In the genomic region with DNA sequence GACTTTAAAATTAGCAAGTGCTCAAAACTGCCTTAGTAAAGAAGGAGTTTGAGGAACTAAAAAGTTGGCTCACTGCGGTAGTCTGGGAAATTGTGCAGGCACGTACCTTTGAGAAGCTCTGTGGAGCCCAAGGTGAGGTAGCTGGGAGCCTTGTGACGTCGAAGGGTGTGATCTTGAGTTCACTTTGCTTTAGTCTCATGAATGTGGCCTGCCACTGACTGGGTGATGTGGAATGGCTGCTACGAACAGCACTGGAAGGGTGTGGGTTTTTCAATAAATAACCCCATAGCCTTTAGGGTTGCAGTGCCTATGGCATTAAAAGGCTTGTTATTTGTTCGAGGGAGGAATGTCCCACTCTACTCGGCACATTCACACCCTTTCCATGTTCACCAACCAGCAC, we compare ENCODE assay signal across 17 cellular contexts.
A peak's percentile ranks its signal among the peaks of the same experiment; 100 is the strongest.
DNase-seq lines count a peak whose midpoint lies in the region; ATAC-seq, FAIRE-seq and TF ChIP-seq lines count a peak whose summit lies in the region.
"Had no signal": no experiment of that assay in that cellular context is flagged by ENCODE, and none has a peak within 500 bp of the region (broad histone marks: within the 10 kb centered on the region; RNA-seq: fewer than 3 reads in every experiment).

No MANE protein-coding gene starts in this region.

- H3K9ac ChIP-seq in endothelial cell of umbilical vein (replicated peaks; ENCODE audit: extremely low read depth, insufficient read depth, low read length): peak overlapping the region; percentile 53
- H3K9ac ChIP-seq in mucosa of rectum (ENCODE audit: low read depth in 1 of 2, low read length in 2 of 2): peak overlapping the region in 1 of 2 donors; percentile 35

- TF ChIP-seq POLR2A in endothelial cell of umbilical vein (IDR thresholded peaks at IDR 0.05; ENCODE audit: low read depth, low read length): no peak
- TF ChIP-seq POLR2A in uterus (IDR thresholded peaks at IDR 0.05): no peak
- TF ChIP-seq POLR2A in GM12892 (IDR thresholded peaks at IDR 0.05; ENCODE audit: low read depth, low read length): no peak

- H3K4me2 ChIP-seq in endothelial cell of umbilical vein (ENCODE audit: insufficient read depth, low read length): peak overlapping the region; percentile 61

- no peak for TF ChIP-seq CTCF in right atrium auricular region (IDR thresholded peaks at IDR 0.05)
- TF ChIP-seq CTCF in endothelial cell of umbilical vein (IDR thresholded peaks at IDR 0.05; ENCODE audit: extremely low read depth in 1 of 2, insufficient read depth in 1 of 2, low read depth in 1 of 2, low read length in 2 of 2): no peak
- no peak for TF ChIP-seq CTCF in uterus (IDR thresholded peaks at IDR 0.05)

- DNase-seq in right atrium auricular region (ENCODE audit: low spot score): peak; percentile 38
- DNase-seq in Right ventricle myocardium inferior (ENCODE audit: missing footprints): no peak
- DNase-seq in endothelial cell of umbilical vein (ENCODE audit: low read depth, low spot score): no peak
- DNase-seq in uterus: no peak
- no peak for DNase-seq in NCI-H1930 (lab: John Stamatoyannopoulos, UW)
- DNase-seq in effector memory CD4-positive, alpha-beta T cell: no peak
- no peak for DNase-seq in GM12892 (ENCODE audit: insufficient read length)
- DNase-seq: activated CD4-positive, alpha-beta T cell treated with anti-CD3 and anti-CD28 coated beads for 4 hours; CD4-positive, alpha-beta T cell; effector CD8-positive, alpha-beta T cell; mesendoderm; NCI-H187 treated with DMSO at 0.1 percent for 48 hours; NCI-H526 treated with DMSO at 0.1 percent for 48 hours had no signal

- FAIRE-seq in endothelial cell of umbilical vein (lab: Jason Lieb, UNC) (no peak), GM12892 (lab: Jason Lieb, UNC) (no peak)
- FAIRE-seq: frontal cortex had no signal

- H3K4me1 ChIP-seq in right atrium auricular region: peaks cover 0 to 44% of the 10 kb centered on the region in 2 donors
- H3K4me1 ChIP-seq in endothelial cell of umbilical vein (ENCODE audit: control insufficient read depth, extremely low read depth, insufficient read depth, low read length): peaks cover 37% of the 10 kb centered on the region
- H3K4me1 ChIP-seq in mucosa of rectum (ENCODE audit: control insufficient read depth in 2 of 2, insufficient read depth in 2 of 2, low read length in 2 of 2): peaks cover 32 to 37% of the 10 kb centered on the region in 2 donors
- H3K4me1 ChIP-seq in uterus: peaks cover 0 to 6% of the 10 kb centered on the region in 2 donors
- peaks cover 6% of the 10 kb centered on the region for H3K4me1 ChIP-seq in effector memory CD4-positive, alpha-beta T cell (ENCODE audit: control insufficient read depth, insufficient read depth, low read length, poor library complexity, severe bottlenecking)

- dilution Hi-C loops in endothelial cell of umbilical vein (cut with MboI; ENCODE audit: extremely low pct_ligation_motif_present, low sequenced_read_pairs): no loop called here

- no peaks in the 10 kb centered on the region for H3K36me3 ChIP-seq in right atrium auricular region
- H3K36me3 ChIP-seq in endothelial cell of umbilical vein (ENCODE audit: control insufficient read depth in 2 of 2, extremely low read depth in 1 of 2, insufficient read depth in 2 of 2, low read length in 2 of 2): no peaks in the 10 kb centered on the region
- H3K36me3 ChIP-seq in mucosa of rectum (ENCODE audit: control insufficient read depth in 2 of 2, insufficient read depth in 2 of 2, low read length in 2 of 2): no peaks in the 10 kb centered on the region
- no peaks in the 10 kb centered on the region for H3K36me3 ChIP-seq in uterus
- H3K36me3 ChIP-seq in effector memory CD4-positive, alpha-beta T cell (ENCODE audit: control insufficient read depth, insufficient read depth, low read length): no peaks in the 10 kb centered on the region
- H3K36me3 ChIP-seq: right lobe of liver had no signal

- H3K9me1 ChIP-seq in endothelial cell of umbilical vein (replicated peaks; ENCODE audit: control insufficient read depth, extremely low read depth, insufficient read depth, low read length): no peaks in the 10 kb centered on the region

- intact Hi-C loops in Right ventricle myocardium inferior (cut with DNase I): no loop called here
- intact Hi-C loops in endothelial cell of umbilical vein (cut with micrococcal nuclease): loop anchor here (1.0 kb wide), 3 partner anchors 25 to 321 kb away; no protein-coding TSS in a partner anchor
- intact Hi-C loops in uterus (cut with DNase I; ENCODE audit: low total_unique reads): no loop called here

- no peak overlapping the region for H2AFZ ChIP-seq in endothelial cell of umbilical vein (ENCODE audit: low read depth, low read length)

- no peak for ATAC-seq in Right ventricle myocardium inferior

- H4K20me1 ChIP-seq in endothelial cell of umbilical vein (replicated peaks; ENCODE audit: control insufficient read depth, extremely low read depth, insufficient read depth, low read length): no peaks in the 10 kb centered on the region

- CTCF ChIA-PET in endothelial cell of umbilical vein (lab: Charles Lee): interaction anchor here (0.8 to 2.6 kb wide), 10 partner anchors 8 to 491 kb away, joined by 3 to 14 read pairs (median 4); no protein-coding TSS in a partner anchor

- H3K27ac ChIP-seq in right atrium auricular region (peak overlapping the region in 1 of 2 donors; percentile 44), endothelial cell of umbilical vein (ENCODE audit: insufficient read depth, low read depth, low read length) (peak overlapping the region; percentile 80), mucosa of rectum (ENCODE audit: low read depth in 2 of 2, low read length in 2 of 2) (peak overlapping the region; percentile 67 to 79), uterus (peak overlapping the region; percentile 40 to 43)
- no peak overlapping the region for H3K27ac ChIP-seq in effector memory CD4-positive, alpha-beta T cell (ENCODE audit: insufficient read depth, low read length, poor library complexity, severe bottlenecking)
- H3K27ac ChIP-seq: right lobe of liver had no signal

- no peaks in the 10 kb centered on the region for H3K79me2 ChIP-seq in endothelial cell of umbilical vein (ENCODE audit: control insufficient read depth, insufficient read depth, low read length)

- no TSS peak for BruUV-seq in endothelial cell of umbilical vein (replicated peaks; lab: Mats Ljungman, UMichigan)

- H3K9me3 ChIP-seq in right atrium auricular region: no peaks in the 10 kb centered on the region
- no peaks in the 10 kb centered on the region for H3K9me3 ChIP-seq in endothelial cell of umbilical vein (replicated peaks; ENCODE audit: control insufficient read depth, insufficient read depth, low read length)
- no peaks in the 10 kb centered on the region for H3K9me3 ChIP-seq in mucosa of rectum (ENCODE audit: control insufficient read depth in 2 of 2, low read length in 2 of 2)
- no peaks in the 10 kb centered on the region for H3K9me3 ChIP-seq in uterus
- no peaks in the 10 kb centered on the region for H3K9me3 ChIP-seq in effector memory CD4-positive, alpha-beta T cell (ENCODE audit: control insufficient read depth, low read length)
- H3K9me3 ChIP-seq: MG63, right lobe of liver had no signal

- H3K27me3 ChIP-seq in right atrium auricular region: no peaks in the 10 kb centered on the region
- no peaks in the 10 kb centered on the region for H3K27me3 ChIP-seq in endothelial cell of umbilical vein (ENCODE audit: control insufficient read depth in 2 of 2, insufficient read depth in 2 of 2, low read length in 2 of 2)
- no peaks in the 10 kb centered on the region for H3K27me3 ChIP-seq in mucosa of rectum (ENCODE audit: control insufficient read depth in 2 of 2, insufficient read depth in 2 of 2, low read length in 2 of 2)
- no peaks in the 10 kb centered on the region for H3K27me3 ChIP-seq in uterus
- no peaks in the 10 kb centered on the region for H3K27me3 ChIP-seq in effector memory CD4-positive, alpha-beta T cell (replicated peaks; ENCODE audit: control insufficient read depth, insufficient read depth, low read length, poor library complexity, severe bottlenecking)
- H3K27me3 ChIP-seq: MG63, right lobe of liver had no signal

- H3K4me3 ChIP-seq in right atrium auricular region (no peak overlapping the region), endothelial cell of umbilical vein (replicated peaks in 1 of 3; ENCODE audit: insufficient read depth in 1 of 3, low read depth in 1 of 3, low read length in 3 of 3) (no peak overlapping the region), mucosa of rectum (ENCODE audit: low read length in 2 of 2) (no peak overlapping the region), uterus (no peak overlapping the region)
- no peak overlapping the region for H3K4me3 ChIP-seq in effector memory CD4-positive, alpha-beta T cell (ENCODE audit: insufficient read depth, low read depth, low read length, poor library complexity, severe bottlenecking)
- H3K4me3 ChIP-seq: MG63, right lobe of liver had no signal

- POLR2A ChIA-PET in endothelial cell of umbilical vein (lab: Charles Lee): no interaction called here

TF ChIP-seq in endothelial cell of umbilical vein, 7 proteins besides CTCF, POLR2A, EP300 and RAD21:
- no peak for TF ChIP-seq EZH2 (IDR thresholded peaks at IDR 0.05; ENCODE audit: borderline replicate concordance, low read depth, low read length, severe bottlenecking)
- TF ChIP-seq FOS (IDR thresholded peaks at IDR 0.05; ENCODE audit: borderline replicate concordance, insufficient read depth, low read length): no peak
- no peak for TF ChIP-seq POLR2AphosphoS5 (IDR thresholded peaks at IDR 0.05; ENCODE audit: insufficient read depth, low read depth, low read length)
- TF ChIP-seq, protein P1, sequence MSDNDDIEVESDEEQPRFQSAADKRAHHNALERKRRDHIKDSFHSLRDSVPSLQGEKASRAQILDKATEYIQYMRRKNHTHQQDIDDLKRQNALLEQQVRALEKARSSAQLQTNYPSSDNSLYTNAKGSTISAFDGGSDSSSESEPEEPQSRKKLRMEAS (IDR thresholded peaks at IDR 0.05; ENCODE audit: insufficient read depth, insufficient read length): no peak
- no peak for TF ChIP-seq GATA2 (IDR thresholded peaks at IDR 0.05; ENCODE audit: insufficient read depth, insufficient read length, low read depth, low read length)
TF ChIP-seq in endothelial cell of umbilical vein: peak in this region for 0.
